8 cellular contexts compared by ENCODE assay signal in the genomic region with DNA sequence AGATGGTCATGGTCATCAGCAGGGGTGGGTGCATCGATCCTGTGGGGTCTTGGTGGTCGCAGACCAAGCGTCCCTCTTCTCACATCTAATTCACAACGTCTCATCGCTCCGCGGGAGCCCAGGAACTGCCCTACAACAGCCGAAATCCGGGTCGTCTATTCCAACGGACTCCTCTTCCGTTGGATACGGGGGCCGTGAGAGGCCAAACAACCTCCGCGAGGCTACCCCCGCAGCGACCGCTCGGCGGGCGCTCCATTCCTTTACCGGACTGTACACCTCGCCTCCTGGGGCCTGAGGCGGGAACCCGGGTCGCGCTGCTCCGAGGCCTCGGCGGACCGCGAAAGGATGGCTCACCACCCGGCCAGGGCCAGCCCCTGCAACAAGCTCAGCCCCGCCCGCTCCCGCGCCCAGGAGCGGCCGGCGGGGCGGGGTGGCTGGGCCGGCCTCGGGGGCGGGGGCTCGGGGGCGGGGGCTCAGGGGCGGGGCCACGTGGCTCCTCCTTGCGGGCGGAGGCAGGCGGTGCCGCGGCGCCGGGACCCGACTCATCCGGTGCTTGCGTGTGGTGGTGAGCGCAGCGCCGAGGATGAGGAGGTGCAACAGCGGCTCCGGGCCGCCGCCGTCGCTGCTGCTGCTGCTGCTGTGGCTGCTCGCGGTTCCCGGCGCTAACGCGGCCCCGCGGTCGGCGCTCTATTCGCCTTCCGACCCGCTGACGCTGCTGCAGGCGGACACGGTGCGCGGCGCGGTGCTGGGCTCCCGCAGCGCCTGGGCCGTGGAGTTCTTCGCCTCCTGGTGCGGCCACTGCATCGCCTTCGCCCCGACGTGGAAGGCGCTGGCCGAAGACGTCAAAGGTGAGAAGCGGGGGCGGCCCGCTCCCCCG. TPM values are rescaled to one million over a fixed set of nuclear protein-coding genes. Genes with fewer than 3 reads are reported as not detected.
DNase-seq lines count a peak whose midpoint lies in the region; ATAC-seq and TF ChIP-seq lines count a peak whose summit lies in the region.

A gene with protein sequence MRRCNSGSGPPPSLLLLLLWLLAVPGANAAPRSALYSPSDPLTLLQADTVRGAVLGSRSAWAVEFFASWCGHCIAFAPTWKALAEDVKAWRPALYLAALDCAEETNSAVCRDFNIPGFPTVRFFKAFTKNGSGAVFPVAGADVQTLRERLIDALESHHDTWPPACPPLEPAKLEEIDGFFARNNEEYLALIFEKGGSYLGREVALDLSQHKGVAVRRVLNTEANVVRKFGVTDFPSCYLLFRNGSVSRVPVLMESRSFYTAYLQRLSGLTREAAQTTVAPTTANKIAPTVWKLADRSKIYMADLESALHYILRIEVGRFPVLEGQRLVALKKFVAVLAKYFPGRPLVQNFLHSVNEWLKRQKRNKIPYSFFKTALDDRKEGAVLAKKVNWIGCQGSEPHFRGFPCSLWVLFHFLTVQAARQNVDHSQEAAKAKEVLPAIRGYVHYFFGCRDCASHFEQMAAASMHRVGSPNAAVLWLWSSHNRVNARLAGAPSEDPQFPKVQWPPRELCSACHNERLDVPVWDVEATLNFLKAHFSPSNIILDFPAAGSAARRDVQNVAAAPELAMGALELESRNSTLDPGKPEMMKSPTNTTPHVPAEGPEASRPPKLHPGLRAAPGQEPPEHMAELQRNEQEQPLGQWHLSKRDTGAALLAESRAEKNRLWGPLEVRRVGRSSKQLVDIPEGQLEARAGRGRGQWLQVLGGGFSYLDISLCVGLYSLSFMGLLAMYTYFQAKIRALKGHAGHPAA (plus strand): TSS at position 545 of the 877 bp plus-strand sequence. CDS start 39 bp downstream, at position 584.

- H3K27me3 Mint-ChIP-seq in activated naive CD8-positive, alpha-beta T cell treated with anti-CD3 and anti-CD28 coated beads, Interleukin-2, amount 50 U/mL, for 24 hours, result no peaks in the 10 kb centered on the region

- ATAC-seq in HG02623 (IDR thresholded peaks at IDR 0.05; ENCODE audit: unreplicated experiment) (peak; percentile 87), Right ventricle myocardium superior (ENCODE audit: poor library complexity) (peak; percentile 96)
- peak; percentile 91 for ATAC-seq in activated naive CD8-positive, alpha-beta T cell treated with anti-CD3 and anti-CD28 coated beads, Interleukin-2, amount 50 U/mL, for 24 hours

- H2BK5ac ChIP-seq in trophoblast cell (ENCODE audit: low read depth, low read length, poor library complexity), result peak within 1 kb of the TSS; percentile 71

- TF ChIP-seq CTCF in GM12865 (IDR thresholded peaks at IDR 0.05; ENCODE audit: insufficient read depth, low read depth, low read length, missing control alignments) (no peak), tibial nerve (IDR thresholded peaks at IDR 0.05) (peak in 4 of 5 experiments; percentile 25 to 67 (median 42))

- H3K27me3 ChIP-seq in trophoblast cell (ENCODE audit: insufficient read depth, low read length) (no peaks in the 10 kb centered on the region), tibial nerve (no peaks in the 10 kb centered on the region)

- H4K12ac ChIP-seq in trophoblast cell (ENCODE audit: low read depth, low read length), result peak within 1 kb of the TSS; percentile 90

- H3K9me3 ChIP-seq in trophoblast cell (ENCODE audit: insufficient read depth, low read depth, low read length), result peaks cover 2% of the 10 kb centered on the region
- H3K9me3 ChIP-seq in tibial nerve, result no peaks in the 10 kb centered on the region

- peaks cover 2% of the 10 kb centered on the region for H3K36me3 Mint-ChIP-seq in activated naive CD8-positive, alpha-beta T cell treated with anti-CD3 and anti-CD28 coated beads, Interleukin-2, amount 50 U/mL, for 24 hours (ENCODE audit: low read depth)

- peak within 1 kb of the TSS; percentile 91 for H3K27ac Mint-ChIP-seq in activated naive CD8-positive, alpha-beta T cell treated with anti-CD3 and anti-CD28 coated beads, Interleukin-2, amount 50 U/mL, for 24 hours

- peak within 1 kb of the TSS; percentile 97 for H3K4me3 ChIP-seq in GM12865 (ENCODE audit: low read depth, low read length)
- peak within 1 kb of the TSS; percentile 98 for H3K4me3 ChIP-seq in trophoblast cell (ENCODE audit: low read depth, low read length)
- peak within 1 kb of the TSS; percentile 78 to 97 (median 90) for H3K4me3 ChIP-seq in tibial nerve

- TF ChIP-seq POLR2A in tibial nerve (IDR thresholded peaks at IDR 0.05), result peak; percentile 73 to 82

- TF ChIP-seq EP300 in tibial nerve (IDR thresholded peaks at IDR 0.05), result peak in 1 of 2 donors; percentile 74

- peak within 1 kb of the TSS; percentile 90 for H3K4me2 ChIP-seq in trophoblast cell (ENCODE audit: low read length)

- no peak within 1 kb of the TSS for H2BK12ac ChIP-seq in trophoblast cell (ENCODE audit: low read length)

- DNase-seq in GM12865 (ENCODE audit: low read depth) (peak; percentile 94), NCI-H1105 (lab: John Stamatoyannopoulos, UW) (peak; percentile 81), SW480 (ENCODE audit: low spot score) (peak; percentile 79), Right ventricle myocardium superior (peak; percentile 95), trophoblast cell (peak; percentile 85 to 89), tibial nerve (ENCODE audit: low spot score in 2 of 2) (peak; percentile 75 to 76)
- DNase-seq in activated naive CD8-positive, alpha-beta T cell treated with anti-CD3 and anti-CD28 coated beads, Interleukin-2, amount 50 U/mL, for 24 hours, result peak; percentile 88

- H3K14ac ChIP-seq in trophoblast cell (ENCODE audit: low read length), result peak within 1 kb of the TSS; percentile 83

- peaks cover 12% of the 10 kb centered on the region for H3K79me1 ChIP-seq in trophoblast cell (ENCODE audit: low read length)

- peak within 1 kb of the TSS; percentile 80 for H3K9ac ChIP-seq in trophoblast cell (ENCODE audit: low read length)

- intact Hi-C loops in Right ventricle myocardium superior (cut with DNase I), result no loop called here

- no peaks in the 10 kb centered on the region for H3K9me3 Mint-ChIP-seq in activated naive CD8-positive, alpha-beta T cell treated with anti-CD3 and anti-CD28 coated beads, Interleukin-2, amount 50 U/mL, for 24 hours

- no peak within 1 kb of the TSS for H3K27ac ChIP-seq in trophoblast cell (ENCODE audit: low read depth, low read length)
- peak within 1 kb of the TSS; percentile 83 to 93 (median 88) for H3K27ac ChIP-seq in tibial nerve

- WGBS in trophoblast cell (ENCODE audit: extremely low coverage, insufficient coverage, insufficient read length), result no CpG with 5 or more reads among the region's 104 CpGs
- 0% methylated on average over 20 to 51 of the region's 104 CpGs for WGBS in tibial nerve, 2 donors

- H3K23ac ChIP-seq in trophoblast cell (ENCODE audit: low read length), result no peak within 1 kb of the TSS

- H3K18ac ChIP-seq in trophoblast cell (ENCODE audit: low read length), result peak within 1 kb of the TSS; percentile 90

- peak within 1 kb of the TSS; percentile 87 for H2BK120ac ChIP-seq in trophoblast cell (ENCODE audit: insufficient read depth, low read length, poor library complexity)

- H3K79me2 ChIP-seq in trophoblast cell (ENCODE audit: control insufficient read depth, insufficient read depth, low read length, poor library complexity), result peaks cover 12% of the 10 kb centered on the region

- H3K36me3 ChIP-seq in trophoblast cell (ENCODE audit: control insufficient read depth in 1 of 2, insufficient read depth in 2 of 2, low read length in 2 of 2), result peaks cover 0 to 5% of the 10 kb centered on the region in 2 experiments
- no peaks in the 10 kb centered on the region for H3K36me3 ChIP-seq in tibial nerve

- peaks cover 27% of the 10 kb centered on the region for H3K4me1 Mint-ChIP-seq in activated naive CD8-positive, alpha-beta T cell treated with anti-CD3 and anti-CD28 coated beads, Interleukin-2, amount 50 U/mL, for 24 hours

- H3K4ac ChIP-seq in trophoblast cell (ENCODE audit: low read depth, low read length), result peak within 1 kb of the TSS; percentile 64

- H3K4me3 Mint-ChIP-seq in activated naive CD8-positive, alpha-beta T cell treated with anti-CD3 and anti-CD28 coated beads, Interleukin-2, amount 50 U/mL, for 24 hours, result peak within 1 kb of the TSS; percentile 93

- peak within 1 kb of the TSS; percentile 88 for H2AK5ac ChIP-seq in trophoblast cell (ENCODE audit: low read length)

- peak within 1 kb of the TSS; percentile 92 for H2AFZ ChIP-seq in trophoblast cell (ENCODE audit: insufficient read depth, low read length, poor library complexity)

- peak within 1 kb of the TSS; percentile 87 for H4K91ac ChIP-seq in trophoblast cell (ENCODE audit: low read depth, low read length)

- H3K4me1 ChIP-seq in trophoblast cell (ENCODE audit: control insufficient read depth in 1 of 2, insufficient read depth in 2 of 2, low read length in 2 of 2), result peaks cover 10 to 11% of the 10 kb centered on the region in 2 experiments
- H3K4me1 ChIP-seq in tibial nerve, result peaks cover 0 to 39% (median 5%) of the 10 kb centered on the region in 4 donors

- peak within 1 kb of the TSS; percentile 90 for H4K8ac ChIP-seq in trophoblast cell (ENCODE audit: low read depth, low read length)

RNA-seq across cellular contexts. Expression of the gene that starts here (rescaled TPM):
- 97.8 TPM for total RNA-seq in Right ventricle myocardium superior
- polyA plus RNA-seq in trophoblast cell (2013), result 89.3 and 101 TPM in 2 replicates
- total RNA-seq in tibial nerve, result 10 to 100 TPM; 41.0 to 55.5 (median 50.7) TPM
